In genomic region chr7:121411597-121411979, GRCh38 we compare ENCODE assay signal across 2 cellular contexts.
TF ChIP-seq lines count a peak whose summit lies in the region.

No MANE protein-coding gene starts in this region.

TF ChIP-seq in HCT116, 20 proteins besides CTCF, POLR2A, EP300 and RAD21:
- TF ChIP-seq YY1 (IDR thresholded peaks at IDR 0.05; ENCODE audit: extremely low read depth, insufficient replicate concordance, low read depth, low read length) (no peak), CEBPB (IDR thresholded peaks at IDR 0.05; ENCODE audit: low read depth) (no peak), ELF1 (IDR thresholded peaks at IDR 0.05; ENCODE audit: borderline replicate concordance, low read depth) (no peak), ZFX (IDR thresholded peaks at IDR 0.05) (no peak), EZH2 (IDR thresholded peaks at IDR 0.05) (no peak)

TF ChIP-seq in K562, 482 proteins besides CTCF, POLR2A, EP300 and RAD21:
- no peak for TF ChIP-seq EGR1 (conservative IDR thresholded peaks at IDR 0.05)
- no peak for TF ChIP-seq ZNF134 (CRISPR knock-in tag; conservative IDR thresholded peaks at IDR 0.05)
- TF ChIP-seq, protein P1, sequence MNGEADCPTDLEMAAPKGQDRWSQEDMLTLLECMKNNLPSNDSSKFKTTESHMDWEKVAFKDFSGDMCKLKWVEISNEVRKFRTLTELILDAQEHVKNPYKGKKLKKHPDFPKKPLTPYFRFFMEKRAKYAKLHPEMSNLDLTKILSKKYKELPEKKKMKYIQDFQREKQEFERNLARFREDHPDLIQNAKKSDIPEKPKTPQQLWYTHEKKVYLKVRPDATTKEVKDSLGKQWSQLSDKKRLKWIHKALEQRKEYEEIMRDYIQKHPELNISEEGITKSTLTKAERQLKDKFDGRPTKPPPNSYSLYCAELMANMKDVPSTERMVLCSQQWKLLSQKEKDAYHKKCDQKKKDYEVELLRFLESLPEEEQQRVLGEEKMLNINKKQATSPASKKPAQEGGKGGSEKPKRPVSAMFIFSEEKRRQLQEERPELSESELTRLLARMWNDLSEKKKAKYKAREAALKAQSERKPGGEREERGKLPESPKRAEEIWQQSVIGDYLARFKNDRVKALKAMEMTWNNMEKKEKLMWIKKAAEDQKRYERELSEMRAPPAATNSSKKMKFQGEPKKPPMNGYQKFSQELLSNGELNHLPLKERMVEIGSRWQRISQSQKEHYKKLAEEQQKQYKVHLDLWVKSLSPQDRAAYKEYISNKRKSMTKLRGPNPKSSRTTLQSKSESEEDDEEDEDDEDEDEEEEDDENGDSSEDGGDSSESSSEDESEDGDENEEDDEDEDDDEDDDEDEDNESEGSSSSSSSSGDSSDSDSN (IDR thresholded peaks at IDR 0.05; ENCODE audit: borderline replicate concordance in 1 of 2, low read depth in 2 of 2, low read length in 2 of 2) = no peak
- no peak for TF ChIP-seq JUN (IDR thresholded peaks at IDR 0.05; ENCODE audit: borderline replicate concordance, low read depth, low read length)
- TF ChIP-seq JUN (CRISPR knock-in tag; IDR thresholded peaks at IDR 0.05; ENCODE audit: borderline replicate concordance) = no peak
- TF ChIP-seq ZNF133 (CRISPR knock-in tag; IDR thresholded peaks at IDR 0.05) = no peak
- no peak for TF ChIP-seq ZNF174 (CRISPR knock-in tag; IDR thresholded peaks at IDR 0.05)
- no peak for TF ChIP-seq VEZF1 (CRISPR knock-in tag; IDR thresholded peaks at IDR 0.05)
- TF ChIP-seq RERE (CRISPR knock-in tag; IDR thresholded peaks at IDR 0.05; ENCODE audit: borderline replicate concordance) = no peak
- no peak for TF ChIP-seq ZNF197 (CRISPR knock-in tag; IDR thresholded peaks at IDR 0.05; ENCODE audit: low read depth)
- 0 out of 2 replicates have a peak, but pooled peaks have one; percentile 9 for TF ChIP-seq DPF2 (IDR thresholded peaks at IDR 0.05)
- no peak for TF ChIP-seq ZFX (CRISPR knock-in tag; IDR thresholded peaks at IDR 0.05)
- no peak for TF ChIP-seq CREBBP (IDR thresholded peaks at IDR 0.05; ENCODE audit: low read depth, low read length)
- TF ChIP-seq, protein P2, sequence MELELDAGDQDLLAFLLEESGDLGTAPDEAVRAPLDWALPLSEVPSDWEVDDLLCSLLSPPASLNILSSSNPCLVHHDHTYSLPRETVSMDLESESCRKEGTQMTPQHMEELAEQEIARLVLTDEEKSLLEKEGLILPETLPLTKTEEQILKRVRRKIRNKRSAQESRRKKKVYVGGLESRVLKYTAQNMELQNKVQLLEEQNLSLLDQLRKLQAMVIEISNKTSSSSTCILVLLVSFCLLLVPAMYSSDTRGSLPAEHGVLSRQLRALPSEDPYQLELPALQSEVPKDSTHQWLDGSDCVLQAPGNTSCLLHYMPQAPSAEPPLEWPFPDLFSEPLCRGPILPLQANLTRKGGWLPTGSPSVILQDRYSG (tag; conservative IDR thresholded peaks at IDR 0.05; ENCODE audit: low read depth) = no peak
- no peak for TF ChIP-seq ZNF165 (CRISPR knock-in tag; IDR thresholded peaks at IDR 0.05; ENCODE audit: borderline replicate concordance)
- TF ChIP-seq, protein P3, sequence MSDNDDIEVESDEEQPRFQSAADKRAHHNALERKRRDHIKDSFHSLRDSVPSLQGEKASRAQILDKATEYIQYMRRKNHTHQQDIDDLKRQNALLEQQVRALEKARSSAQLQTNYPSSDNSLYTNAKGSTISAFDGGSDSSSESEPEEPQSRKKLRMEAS (CRISPR knock-in tag; IDR thresholded peaks at IDR 0.05) = no peak
- TF ChIP-seq ATF1 (CRISPR knock-in tag; IDR thresholded peaks at IDR 0.05) = no peak
- 0 out of 2 replicates have a peak, but pooled peaks have one; percentile 17 for TF ChIP-seq ATF1 (tag; IDR thresholded peaks at IDR 0.05)
- peak; percentile 5; the same call in 1 of the 2 replicates for TF ChIP-seq ARID1B (IDR thresholded peaks at IDR 0.05)
- TF ChIP-seq, protein P4, sequence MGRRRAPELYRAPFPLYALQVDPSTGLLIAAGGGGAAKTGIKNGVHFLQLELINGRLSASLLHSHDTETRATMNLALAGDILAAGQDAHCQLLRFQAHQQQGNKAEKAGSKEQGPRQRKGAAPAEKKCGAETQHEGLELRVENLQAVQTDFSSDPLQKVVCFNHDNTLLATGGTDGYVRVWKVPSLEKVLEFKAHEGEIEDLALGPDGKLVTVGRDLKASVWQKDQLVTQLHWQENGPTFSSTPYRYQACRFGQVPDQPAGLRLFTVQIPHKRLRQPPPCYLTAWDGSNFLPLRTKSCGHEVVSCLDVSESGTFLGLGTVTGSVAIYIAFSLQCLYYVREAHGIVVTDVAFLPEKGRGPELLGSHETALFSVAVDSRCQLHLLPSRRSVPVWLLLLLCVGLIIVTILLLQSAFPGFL (CRISPR knock-in tag; IDR thresholded peaks at IDR 0.05) = no peak
- no peak for TF ChIP-seq CBX1 (IDR thresholded peaks at IDR 0.05; ENCODE audit: low read depth)
- no peak for TF ChIP-seq ETV1 (tag; conservative IDR thresholded peaks at IDR 0.05; ENCODE audit: low read depth)
- no peak for TF ChIP-seq GABPB2 (CRISPR knock-in tag; conservative IDR thresholded peaks at IDR 0.05)
- TF ChIP-seq ZFP91 (CRISPR knock-in tag; IDR thresholded peaks at IDR 0.05) = no peak
- no peak for TF ChIP-seq ZNF324 (CRISPR knock-in tag; IDR thresholded peaks at IDR 0.05)
